Comparison of ENCODE assay signal across 8 cellular contexts in genomic region chr5:97056263-97056662, GRCh38.
"Had no signal": no experiment of that assay in that cellular context is flagged by ENCODE, and none has a peak within 500 bp of the region (broad histone marks: within the 10 kb centered on the region; RNA-seq: fewer than 3 reads in every experiment).

No MANE protein-coding gene starts in this region.

- H3K9me3 ChIP-seq: HAP-1 had no signal

- H3K4me1 ChIP-seq: HAP-1 had no signal

- DNase-seq: GM23248, GOT3, H7, H9, HCEC 1CT, HFFc6 had no signal

- H3K4me3 ChIP-seq: GM23248, GM23338, HAP-1 had no signal

- H3K27ac ChIP-seq: GM23248 had no signal

- H3K36me3 ChIP-seq: HAP-1 had no signal
